ENCODE assay signal across 8 cellular contexts in the genomic region with DNA sequence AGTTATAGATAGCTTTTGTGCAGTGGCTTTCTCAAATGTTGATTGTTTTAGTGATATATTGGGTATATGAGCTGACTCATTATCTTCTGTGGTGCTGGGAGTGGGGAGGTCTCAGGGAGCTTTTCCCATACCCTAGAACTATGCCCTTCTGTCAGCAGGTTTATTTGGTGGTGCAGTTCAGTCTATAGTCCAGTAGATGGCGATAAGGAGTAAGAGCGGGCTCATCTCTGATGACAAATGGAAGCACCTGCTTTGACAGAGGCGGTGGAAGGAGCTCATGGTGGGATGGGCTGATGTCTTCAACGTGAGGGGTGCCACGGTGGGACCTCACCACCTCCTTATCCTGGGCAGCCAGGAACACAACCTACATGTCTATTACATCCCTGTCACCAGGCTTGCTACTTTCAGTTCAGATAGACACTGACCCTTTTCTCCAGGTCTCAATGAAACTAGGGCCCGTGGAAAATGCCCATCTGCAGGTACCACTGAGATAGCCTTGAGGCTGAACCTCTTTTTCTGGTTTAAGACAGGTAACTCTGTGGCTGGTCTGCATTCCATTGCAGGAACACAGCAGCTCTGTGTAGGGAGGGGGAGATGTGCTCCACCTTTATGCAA.
DNase-seq lines count a peak whose midpoint lies in the region; ATAC-seq and TF ChIP-seq lines count a peak whose summit lies in the region.

No MANE protein-coding gene starts in this region.

- DNase-seq in EH (ENCODE audit: low read depth) (peak; percentile 53), amniotic stem cell (lab: John Stamatoyannopoulos, UW) (peak; percentile 3), iris pigment epithelial cell (ENCODE audit: low read depth) (peak; percentile 36)
- peak in 2 of 3 donors; percentile 10 to 13 for DNase-seq in stimulated activated CD4-positive, alpha-beta T cell treated with anti-CD3 and anti-CD28 coated beads, TNF-alpha, amount 100 ng/mL, for 48 hours (ENCODE audit: low read depth in 3 of 3)

- peak; percentile 79 for ATAC-seq in GM19468 (IDR thresholded peaks at IDR 0.05; ENCODE audit: extremely low read depth, unreplicated experiment)
- peak; percentile 79 for ATAC-seq in HG03575 (IDR thresholded peaks at IDR 0.05; ENCODE audit: extremely low read depth, insufficient number of reproducible peaks, low FRiP score, unreplicated experiment)
- no peak for ATAC-seq in HG03108 (IDR thresholded peaks at IDR 0.05; ENCODE audit: unreplicated experiment)

- no peaks in the 10 kb centered on the region for H3F3A ChIP-seq in OCI-LY1 (ENCODE audit: insufficient read depth, low read length)

- TF ChIP-seq CTCF in OCI-LY1 (IDR thresholded peaks at IDR 0.05; ENCODE audit: low read length) = peak; percentile 84

- H3K4me2 ChIP-seq in OCI-LY1 (ENCODE audit: low read length) = no peak overlapping the region

- H3K27me3 ChIP-seq in OCI-LY1 (ENCODE audit: insufficient read depth, low read length) = no peaks in the 10 kb centered on the region

- no peak overlapping the region for H3K4me3 ChIP-seq in OCI-LY1 (ENCODE audit: low read depth, low read length, poor library complexity, severe bottlenecking)

- H3K9me3 ChIP-seq in OCI-LY1 (ENCODE audit: low read length) = no peaks in the 10 kb centered on the region

- H3K9ac ChIP-seq in OCI-LY1 (ENCODE audit: low read length) = no peak overlapping the region

- no peaks in the 10 kb centered on the region for H3K36me3 ChIP-seq in OCI-LY1 (ENCODE audit: insufficient read depth, low read length)

- H3K9me2 ChIP-seq in OCI-LY1 (ENCODE audit: low read depth, low read length) = no peaks in the 10 kb centered on the region

- no peak overlapping the region for H3K27ac ChIP-seq in OCI-LY1 (ENCODE audit: low read depth, low read length, poor library complexity, severe bottlenecking)

- no peaks in the 10 kb centered on the region for H3K79me2 ChIP-seq in OCI-LY1 (ENCODE audit: insufficient read depth, low read length)

- H2AFZ ChIP-seq in OCI-LY1 (ENCODE audit: low read length) = no peak overlapping the region

- no peaks in the 10 kb centered on the region for H3K4me1 ChIP-seq in OCI-LY1 (ENCODE audit: insufficient read depth, low read length, severe bottlenecking)

- H4K20me1 ChIP-seq in OCI-LY1 (ENCODE audit: insufficient read depth, low read length) = no peaks in the 10 kb centered on the region

Comparison
In these comparisons a context has a peak if more than half of its experiments do, and no peak if none do; other contexts are left out.
1. DNase-seq: peak in every context shown above with its lines; median percentile 53 in EH; 36 in iris pigment epithelial cell; 12 in stimulated activated CD4-positive, alpha-beta T cell treated with anti-CD3 and anti-CD28 coated beads, TNF-alpha, amount 100 ng/mL, for 48 hours; 3 in amniotic stem cell.